ENCODE assay signal across 16 cellular contexts in the genomic region with DNA sequence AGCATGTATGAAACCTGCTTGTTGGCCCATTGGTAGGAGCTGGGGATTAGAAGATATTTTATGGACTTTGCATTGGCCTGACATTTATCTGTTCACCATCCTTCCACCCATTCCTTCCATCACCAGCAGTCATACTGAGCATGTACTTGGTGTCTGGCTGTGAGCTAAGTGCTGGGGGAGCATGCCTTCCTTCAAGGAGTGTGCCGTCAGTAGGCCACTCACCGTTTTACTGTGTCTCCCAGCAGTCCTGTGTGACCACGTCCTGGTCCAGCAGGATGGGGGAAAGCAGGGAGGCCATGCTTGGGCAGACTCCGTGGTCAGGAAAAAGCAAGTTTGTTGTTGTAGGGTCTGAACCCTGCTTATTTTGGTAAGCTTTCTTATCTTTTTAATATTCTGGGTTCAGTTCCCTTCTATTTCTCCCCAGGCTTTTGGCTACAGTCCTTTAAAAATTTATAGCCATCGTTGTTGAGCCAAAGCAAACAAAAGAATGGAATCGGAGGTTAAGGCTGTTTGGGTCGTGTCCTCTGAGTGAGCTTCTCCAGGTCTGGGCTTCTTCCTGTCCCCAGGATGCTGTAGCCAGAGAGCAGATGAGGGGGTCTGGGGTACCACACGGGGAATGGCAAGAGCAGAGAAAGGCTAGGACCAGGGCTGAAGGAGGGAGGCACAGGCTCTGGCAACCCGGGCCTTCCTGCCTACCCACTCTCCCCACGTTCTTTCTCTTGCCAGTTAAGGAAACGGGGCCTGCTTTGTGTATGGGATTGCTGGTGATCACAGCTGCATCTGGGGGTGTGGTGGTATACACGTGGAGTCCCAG. TPM values are rescaled to one million over a fixed set of nuclear protein-coding genes. Genes with fewer than 3 reads are reported as not detected.
DNase-seq lines count a peak whose midpoint lies in the region; ATAC-seq, FAIRE-seq and TF ChIP-seq lines count a peak whose summit lies in the region.
"Had no signal": no experiment of that assay in that cellular context is flagged by ENCODE, and none has a peak within 500 bp of the region (broad histone marks: within the 10 kb centered on the region; RNA-seq: fewer than 3 reads in every experiment).

No MANE protein-coding gene starts in this region.

- intact Hi-C loops in kidney (cut with DNase I): no loop called here

- H3K36me3 ChIP-seq in RWPE2 (ENCODE audit: low read depth) (no peaks in the 10 kb centered on the region), kidney (ENCODE audit: control insufficient read depth in 1 of 2, insufficient read depth in 2 of 2, low read length in 2 of 2) (no peaks in the 10 kb centered on the region)
- H3K36me3 ChIP-seq: colonic mucosa had no signal

- H3K27ac ChIP-seq in RWPE2 (ENCODE audit: poor library complexity, severe bottlenecking): no peak overlapping the region
- H3K27ac ChIP-seq in kidney (ENCODE audit: low read depth in 2 of 2, low read length in 2 of 2): no peak overlapping the region
- H3K27ac ChIP-seq: colonic mucosa, gastroesophageal sphincter, stomach had no signal

- H3K4me1 ChIP-seq in RWPE2 (ENCODE audit: insufficient read depth, poor library complexity, severe bottlenecking): no peaks in the 10 kb centered on the region
- H3K4me1 ChIP-seq in kidney (ENCODE audit: control insufficient read depth in 1 of 2, insufficient read depth in 1 of 2, low read depth in 1 of 2, low read length in 2 of 2): peaks cover 0 to 4% of the 10 kb centered on the region in 2 donors
- H3K4me1 ChIP-seq: colonic mucosa, gastroesophageal sphincter had no signal

- peak; percentile 22; the same call in 2 of the 3 replicates for ATAC-seq in RWPE2 (ENCODE audit: low read depth)

- H3K9me3 ChIP-seq in RWPE2 (ENCODE audit: severe bottlenecking) (no peaks in the 10 kb centered on the region), kidney (ENCODE audit: control insufficient read depth in 1 of 2, low read length in 2 of 2) (no peaks in the 10 kb centered on the region)
- H3K9me3 ChIP-seq: colonic mucosa, gastroesophageal sphincter, stomach had no signal

- no peaks in the 10 kb centered on the region for H3K27me3 ChIP-seq in RWPE2 (ENCODE audit: insufficient read depth, poor library complexity, severe bottlenecking)
- H3K27me3 ChIP-seq: colonic mucosa had no signal

- FAIRE-seq in kidney (lab: Jason Lieb, UNC): no peak

- no peak overlapping the region for H3K9ac ChIP-seq in kidney (ENCODE audit: low read length in 2 of 2)

- no peak overlapping the region for H3K4me3 ChIP-seq in RWPE2 (ENCODE audit: severe bottlenecking)
- no peak overlapping the region for H3K4me3 ChIP-seq in kidney (ENCODE audit: low read length in 2 of 2)
- H3K4me3 ChIP-seq: colonic mucosa, gastroesophageal sphincter, lung, stomach had no signal

- TF ChIP-seq CTCF in RWPE2 (IDR thresholded peaks at IDR 0.05; ENCODE audit: poor library complexity, severe bottlenecking): no peak
- no peak for TF ChIP-seq CTCF in kidney (IDR thresholded peaks at IDR 0.05; ENCODE audit: borderline replicate concordance, extremely low read depth, insufficient read depth)

- peak; percentile 46 for DNase-seq in Daoy (ENCODE audit: low read depth)
- no peak for DNase-seq in RWPE2 (ENCODE audit: low spot score)
- DNase-seq in kidney: peak; percentile 54
- no peak for DNase-seq in LoVo (ENCODE audit: low spot score)
- DNase-seq in anterior cingulate cortex (lab: John Stamatoyannopoulos, UW): no peak
- no peak for DNase-seq in activated CD4-positive, alpha-beta T cell treated with anti-CD3 and anti-CD28 coated beads for 4 hours
- DNase-seq: activated B cell treated with CpG ODN at 0.5 μM for 24 hours, amniotic stem cell, NCI-H2107 had no signal

RNA-seq across cellular contexts. Expression of a gene that starts 13.6 kb away (rescaled TPM):
- 0.11 TPM in 1 of 2 replicates, not detected in the other for total RNA-seq in Daoy (2014; rRNA removed; shearing (Covaris generic))
- 0.31 TPM for total RNA-seq in kidney
- not detected for polyA plus RNA-seq in kidney (ENCODE audit: insufficient read depth, low read depth, low replicate concordance)
- total RNA-seq: colonic mucosa; gastroesophageal sphincter; naive thymus-derived CD8-positive, alpha-beta T cell; stomach had no signal
- polyA plus RNA-seq: stomach had no signal

RNA-seq across cellular contexts. Expression of a gene that starts 25.9 kb away (rescaled TPM):
- total RNA-seq in Daoy (2014; rRNA removed; shearing (Covaris generic)): not detected in 2 replicates
- total RNA-seq in kidney: not detected
- not detected for polyA plus RNA-seq in kidney (ENCODE audit: insufficient read depth, low read depth, low replicate concordance)
- total RNA-seq: activated B cell treated with CpG ODN at 0.5 μM for 24 hours; activated T-helper 2 cell treated with anti-CD3 and anti-CD28 coated beads, Interferon-gamma antibody, Interleukin-2, Interleukin-4, amounts not matched to agents 10 μg/mL and 5 μg/mL and 100 μg/mL, durations not matched to agents 14 hours and 24 hours and 36 hours; colonic mucosa; gastroesophageal sphincter; lung; naive thymus-derived CD8-positive, alpha-beta T cell; stomach had no signal
- polyA plus RNA-seq: BJ; lung; naive thymus-derived CD8-positive, alpha-beta T cell; stomach had no signal

RNA-seq across cellular contexts. Expression of a gene that starts 32.1 kb away (rescaled TPM):
- total RNA-seq in Daoy (2014; rRNA removed; shearing (Covaris generic)): 26.6 and 29.7 TPM in 2 replicates
- 43.4 TPM for total RNA-seq in kidney
- polyA plus RNA-seq in kidney (ENCODE audit: insufficient read depth, low read depth, low replicate concordance): 8.8 TPM

RNA-seq across cellular contexts. Expression of a gene that starts 32.9 kb away (rescaled TPM):
- not detected in 2 replicates for total RNA-seq in Daoy (2014; rRNA removed; shearing (Covaris generic))
- total RNA-seq in kidney: 0.31 TPM
- polyA plus RNA-seq in kidney (ENCODE audit: insufficient read depth, low read depth, low replicate concordance): 2.1 TPM
- total RNA-seq: activated B cell treated with CpG ODN at 0.5 μM for 24 hours had no signal
- polyA plus RNA-seq: BJ; naive thymus-derived CD8-positive, alpha-beta T cell had no signal

RNA-seq across cellular contexts. Expression of a gene that starts 37.2 kb away (rescaled TPM):
- total RNA-seq in Daoy (2014; rRNA removed; shearing (Covaris generic)): 86.8 and 101 TPM in 2 replicates
- 27.8 TPM for total RNA-seq in kidney
- polyA plus RNA-seq in kidney (ENCODE audit: insufficient read depth, low read depth, low replicate concordance): 10.8 TPM

Comparison
In these comparisons a context has a peak if more than half of its experiments do, and no peak if none do; other contexts are left out.
1. DNase-seq: peak in Daoy (single experiment) and kidney (single experiment); none in RWPE2 (single experiment), LoVo (single experiment), anterior cingulate cortex (0 of 58) and activated CD4-positive, alpha-beta T cell treated with anti-CD3 and anti-CD28 coated beads for 4 hours (0 of 2).